ENCODE assay signal across 24 cellular contexts in the genomic region with DNA sequence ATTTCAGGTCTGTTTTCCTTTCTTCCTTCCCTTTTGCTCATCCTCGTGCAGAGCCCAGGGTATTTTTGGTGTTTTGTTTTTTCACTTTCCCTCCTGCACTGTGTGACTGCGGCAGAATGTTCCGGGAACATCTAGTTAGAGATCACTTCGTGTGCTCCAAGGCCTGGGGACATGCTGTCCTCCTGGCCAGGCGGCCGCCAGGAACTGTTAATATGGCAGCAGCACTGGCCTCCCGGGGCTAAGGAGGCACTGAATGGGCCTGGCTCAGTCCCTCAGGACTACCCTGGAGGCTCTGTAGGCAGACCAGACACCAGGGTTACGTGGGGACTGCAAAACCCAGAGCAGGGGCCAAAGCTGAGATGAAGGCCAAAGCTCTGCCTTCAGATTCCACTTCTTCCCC.
"Had no signal": no experiment of that assay in that cellular context is flagged by ENCODE, and none has a peak within 500 bp of the region (broad histone marks: within the 10 kb centered on the region; RNA-seq: fewer than 3 reads in every experiment).

No MANE protein-coding gene starts in this region.

- FAIRE-seq: endothelial cell of umbilical vein, pancreas, small intestine had no signal

- H3K27ac ChIP-seq: colonic mucosa, esophagus muscularis mucosa, foreskin keratinocyte, neutrophil, pancreas, right lobe of liver, transverse colon, upper lobe of right lung, uterus had no signal

- H3K4me1 ChIP-seq: colonic mucosa, esophagus muscularis mucosa, pancreas, right lobe of liver, transverse colon, upper lobe of right lung had no signal

- ATAC-seq: foreskin keratinocyte; left colon; left ventricle myocardium superior; natural killer cell; pancreas; right lobe of liver; stimulated activated naive B cell treated with anti-CD40 and anti-IgM and Interleukin-4, amounts not matched to agents 10 μg/mL and 1 μg/mL and 100 μg/mL, for 72 hours; upper lobe of right lung had no signal

- H3K9me3 ChIP-seq: colonic mucosa, esophagus muscularis mucosa, neutrophil, pancreas, right lobe of liver, transverse colon, upper lobe of right lung, uterus had no signal

- H3K27me3 ChIP-seq: colonic mucosa, esophagus muscularis mucosa, foreskin keratinocyte, neutrophil, pancreas, right lobe of liver, transverse colon, upper lobe of right lung, uterus had no signal

- DNase-seq: colonic mucosa; effector memory CD4-positive, alpha-beta T cell; foreskin keratinocyte; glutamatergic neuron; hypothalamus; immature natural killer cell; islet precursor cell; kidney glomerular epithelial cell; left colon; left ventricle myocardium superior; natural killer cell; pancreas; right lobe of liver; small intestine; stimulated activated CD4-positive, alpha-beta T cell treated with anti-CD3 and anti-CD28 coated beads, Interleukin-15, amount 100 ng/mL, for 24 hours; stimulated activated CD4-positive, alpha-beta T cell treated with anti-CD3 and anti-CD28 coated beads, Interleukin-2, amount 100 ng/mL, for 48 hours; stimulated activated naive B cell treated with anti-CD40 and anti-IgM and Interleukin-4, amounts not matched to agents 10 μg/mL and 1 μg/mL and 100 μg/mL, for 72 hours; transverse colon; upper lobe of right lung; uterus had no signal

- H3K4me3 ChIP-seq: colonic mucosa, esophagus muscularis mucosa, lung, pancreas, right lobe of liver, transverse colon, upper lobe of right lung, uterus had no signal

- H3K36me3 ChIP-seq: colonic mucosa, esophagus muscularis mucosa, neutrophil, pancreas, right lobe of liver, transverse colon, upper lobe of right lung, uterus had no signal
